ENCODE assay signal across 17 cellular contexts in the genomic region with DNA sequence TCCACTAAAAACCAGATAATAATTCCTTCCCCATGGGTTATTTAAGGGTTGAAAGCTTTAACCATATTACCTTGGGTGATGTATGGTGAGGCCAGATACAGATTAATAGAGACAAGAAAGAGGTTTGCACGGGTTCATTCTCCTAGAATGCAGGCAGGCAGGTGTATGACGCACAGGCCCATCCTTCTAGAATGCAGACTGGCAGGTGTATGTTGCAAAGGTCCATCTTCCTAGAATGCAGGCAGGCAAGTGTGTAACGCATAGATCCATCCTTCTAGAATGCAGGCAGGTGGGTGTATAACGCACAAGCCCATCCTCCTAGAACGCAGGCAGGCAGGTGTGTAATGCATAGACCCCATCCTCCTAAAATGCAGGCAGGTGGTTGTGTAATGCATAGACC. TPM values are rescaled to one million over a fixed set of nuclear protein-coding genes. Genes with fewer than 3 reads are reported as not detected.
A peak's percentile ranks its signal among the peaks of the same experiment; 100 is the strongest.
DNase-seq lines count a peak whose midpoint lies in the region; ATAC-seq and TF ChIP-seq lines count a peak whose summit lies in the region.
"Had no signal": no experiment of that assay in that cellular context is flagged by ENCODE, and none has a peak within 500 bp of the region (broad histone marks: within the 10 kb centered on the region; RNA-seq: fewer than 3 reads in every experiment).

No MANE protein-coding gene starts in this region.

- H3K4me1 Mint-ChIP-seq in activated CD4-positive, alpha-beta T cell treated with anti-CD3 and anti-CD28 coated beads, Interleukin-2, amount 10 ng/mL, durations not matched to agents 24 days and 14 days, result peaks cover 62% of the 10 kb centered on the region
- peaks cover 60% of the 10 kb centered on the region for H3K4me1 Mint-ChIP-seq in activated naive CD8-positive, alpha-beta T cell treated with anti-CD3 and anti-CD28 coated beads, Interleukin-2, amount 10 ng/mL, durations not matched to agents 7 days and 5 days
- peaks cover 45% of the 10 kb centered on the region for H3K4me1 Mint-ChIP-seq in activated naive CD8-positive, alpha-beta T cell treated with anti-CD3 and anti-CD28 coated beads for 36 hours
- peaks cover 30 to 59% (median 52%) of the 10 kb centered on the region in 4 donors for H3K4me1 Mint-ChIP-seq in naive thymus-derived CD8-positive, alpha-beta T cell

- peak overlapping the region; percentile 45; the same call in 1 of the 2 replicates for H2AFZ ChIP-seq in Loucy (ENCODE audit: low read length)
- no peak overlapping the region for H2AFZ ChIP-seq in Karpas-422 (ENCODE audit: low read length)

- no peak overlapping the region for H3K27ac Mint-ChIP-seq in activated CD4-positive, alpha-beta T cell treated with anti-CD3 and anti-CD28 coated beads, Interleukin-2, amount 10 ng/mL, durations not matched to agents 24 days and 14 days
- H3K27ac Mint-ChIP-seq in activated naive CD8-positive, alpha-beta T cell treated with anti-CD3 and anti-CD28 coated beads, Interleukin-2, amount 10 ng/mL, durations not matched to agents 7 days and 5 days, result peak overlapping the region; percentile 82
- H3K27ac Mint-ChIP-seq in activated naive CD8-positive, alpha-beta T cell treated with anti-CD3 and anti-CD28 coated beads for 36 hours, result no peak overlapping the region
- H3K27ac Mint-ChIP-seq in naive thymus-derived CD8-positive, alpha-beta T cell, result peak overlapping the region in 7 of 10 donors; percentile 8 to 98 (median 72)
- H3K27ac Mint-ChIP-seq: HFFc6 had no signal

- ATAC-seq in activated naive CD8-positive, alpha-beta T cell treated with anti-CD3 and anti-CD28 coated beads, Interleukin-2, amount 10 ng/mL, durations not matched to agents 7 days and 5 days (ENCODE audit: low read depth), result no peak
- no peak for ATAC-seq in naive thymus-derived CD8-positive, alpha-beta T cell
- ATAC-seq: PC-3 had no signal

- H3K4me1 ChIP-seq in Loucy (ENCODE audit: insufficient read depth, low read length, poor library complexity, severe bottlenecking) (peaks cover 71% of the 10 kb centered on the region), Karpas-422 (ENCODE audit: low read length) (peaks cover 9% of the 10 kb centered on the region)

- H3K4me3 ChIP-seq in Loucy (ENCODE audit: low read length, poor library complexity, severe bottlenecking) (peak overlapping the region; percentile 61), Karpas-422 (ENCODE audit: low read length) (no peak overlapping the region)

- H3K27me3 ChIP-seq in Loucy (ENCODE audit: insufficient read depth, low read length, poor library complexity, severe bottlenecking) (no peaks in the 10 kb centered on the region), Karpas-422 (ENCODE audit: low read length) (no peaks in the 10 kb centered on the region)

- peak overlapping the region; percentile 60 for H3K9ac ChIP-seq in Loucy (ENCODE audit: low read depth, low read length, poor library complexity, severe bottlenecking)
- no peak overlapping the region for H3K9ac ChIP-seq in Karpas-422 (ENCODE audit: low read length)

- H3K36me3 ChIP-seq in Loucy (ENCODE audit: insufficient read depth, low read length) (no peaks in the 10 kb centered on the region), Karpas-422 (ENCODE audit: insufficient read depth, low read length) (no peaks in the 10 kb centered on the region)

- peaks cover 40% of the 10 kb centered on the region for H3K36me3 Mint-ChIP-seq in activated CD4-positive, alpha-beta T cell treated with anti-CD3 and anti-CD28 coated beads, Interleukin-2, amount 10 ng/mL, durations not matched to agents 24 days and 14 days (ENCODE audit: low read depth)
- H3K36me3 Mint-ChIP-seq in activated naive CD8-positive, alpha-beta T cell treated with anti-CD3 and anti-CD28 coated beads, Interleukin-2, amount 10 ng/mL, durations not matched to agents 7 days and 5 days, result peaks cover 69% of the 10 kb centered on the region
- no peaks in the 10 kb centered on the region for H3K36me3 Mint-ChIP-seq in activated naive CD8-positive, alpha-beta T cell treated with anti-CD3 and anti-CD28 coated beads for 36 hours
- H3K36me3 Mint-ChIP-seq in naive thymus-derived CD8-positive, alpha-beta T cell, result peaks cover 0 to 28% (median 0%) of the 10 kb centered on the region in 3 donors

- intact Hi-C loops in activated CD4-positive, alpha-beta T cell treated with anti-CD3 and anti-CD28 coated beads, Interleukin-2, amount 10 ng/mL, durations not matched to agents 24 days and 14 days (cut with micrococcal nuclease), result no loop called here

- peak overlapping the region; percentile 81 for H3K4me3 Mint-ChIP-seq in activated CD4-positive, alpha-beta T cell treated with anti-CD3 and anti-CD28 coated beads, Interleukin-2, amount 10 ng/mL, durations not matched to agents 24 days and 14 days
- H3K4me3 Mint-ChIP-seq in activated naive CD8-positive, alpha-beta T cell treated with anti-CD3 and anti-CD28 coated beads, Interleukin-2, amount 10 ng/mL, durations not matched to agents 7 days and 5 days, result peak overlapping the region; percentile 90
- H3K4me3 Mint-ChIP-seq in activated naive CD8-positive, alpha-beta T cell treated with anti-CD3 and anti-CD28 coated beads for 36 hours, result no peak overlapping the region
- peak overlapping the region in 1 of 10 donors; percentile 98 for H3K4me3 Mint-ChIP-seq in naive thymus-derived CD8-positive, alpha-beta T cell
- H3K4me3 Mint-ChIP-seq: HFFc6 had no signal

- H3K9me3 ChIP-seq in Loucy (ENCODE audit: insufficient read depth, low read depth, low read length) (no peaks in the 10 kb centered on the region), Karpas-422 (ENCODE audit: low read length) (no peaks in the 10 kb centered on the region)

- POLR2A ChIA-PET in activated naive CD8-positive, alpha-beta T cell treated with anti-CD3 and anti-CD28 coated beads, Interleukin-2, amount 10 ng/mL, durations not matched to agents 7 days and 5 days (lab: Charles Lee), result interaction anchor here (2.5 to 9.1 kb wide), 5 partner anchors 9 to 38 kb away, joined by 7 to 557 read pairs (median 80); a partner anchor contains a TSS
- POLR2A ChIA-PET in naive thymus-derived CD8-positive, alpha-beta T cell (lab: Charles Lee), result no interaction called here

- H4K20me1 ChIP-seq in Loucy (ENCODE audit: insufficient read depth, low read length, poor library complexity, severe bottlenecking) (no peaks in the 10 kb centered on the region), Karpas-422 (ENCODE audit: insufficient read depth, low read depth, low read length) (no peaks in the 10 kb centered on the region)

- no peak for DNase-seq in activated CD4-positive, alpha-beta T cell treated with anti-CD3 and anti-CD28 coated beads, Interleukin-2, amount 10 ng/mL, durations not matched to agents 24 days and 14 days
- no peak for DNase-seq in activated CD4-positive, alpha-beta T cell treated with anti-CD3 and anti-CD28 coated beads for 4 hours
- no peak for DNase-seq in activated naive CD8-positive, alpha-beta T cell treated with anti-CD3 and anti-CD28 coated beads, Interleukin-2, amount 10 ng/mL, durations not matched to agents 7 days and 5 days
- no peak for DNase-seq in activated naive CD8-positive, alpha-beta T cell treated with anti-CD3 and anti-CD28 coated beads for 36 hours
- DNase-seq in naive thymus-derived CD8-positive, alpha-beta T cell, result no peak
- DNase-seq in Karpas-422 (no peak), hippocampal formation (lab: John Stamatoyannopoulos, UW) (no peak)
- DNase-seq: C1 segment of cervical spinal cord, DMS79, HFFc6, NCI-H1694 treated with DMSO at 0.1 percent for 48 hours, NCI-H524, NCI-H82, PC-3, SIG-M5 had no signal

- no peaks in the 10 kb centered on the region for H3K27me3 Mint-ChIP-seq in activated CD4-positive, alpha-beta T cell treated with anti-CD3 and anti-CD28 coated beads, Interleukin-2, amount 10 ng/mL, durations not matched to agents 24 days and 14 days
- no peaks in the 10 kb centered on the region for H3K27me3 Mint-ChIP-seq in activated naive CD8-positive, alpha-beta T cell treated with anti-CD3 and anti-CD28 coated beads, Interleukin-2, amount 10 ng/mL, durations not matched to agents 7 days and 5 days
- H3K27me3 Mint-ChIP-seq in activated naive CD8-positive, alpha-beta T cell treated with anti-CD3 and anti-CD28 coated beads for 36 hours, result no peaks in the 10 kb centered on the region
- no peaks in the 10 kb centered on the region for H3K27me3 Mint-ChIP-seq in naive thymus-derived CD8-positive, alpha-beta T cell

- H3K4me2 ChIP-seq in Loucy (ENCODE audit: low read depth, low read length, poor library complexity, severe bottlenecking) (peak overlapping the region; percentile 80), Karpas-422 (ENCODE audit: low read depth, low read length, poor library complexity, severe bottlenecking) (no peak overlapping the region)

- peaks cover 12% of the 10 kb centered on the region for H3F3A ChIP-seq in Loucy (ENCODE audit: low read depth)

- H3K79me2 ChIP-seq in Loucy (ENCODE audit: insufficient read depth, low read length), result no peaks in the 10 kb centered on the region
- no peaks in the 10 kb centered on the region for H3K79me2 ChIP-seq in Karpas-422 (ENCODE audit: low read length)

- H3K9me3 Mint-ChIP-seq in activated CD4-positive, alpha-beta T cell treated with anti-CD3 and anti-CD28 coated beads, Interleukin-2, amount 10 ng/mL, durations not matched to agents 24 days and 14 days, result no peaks in the 10 kb centered on the region
- H3K9me3 Mint-ChIP-seq in activated naive CD8-positive, alpha-beta T cell treated with anti-CD3 and anti-CD28 coated beads, Interleukin-2, amount 10 ng/mL, durations not matched to agents 7 days and 5 days, result no peaks in the 10 kb centered on the region
- no peaks in the 10 kb centered on the region for H3K9me3 Mint-ChIP-seq in activated naive CD8-positive, alpha-beta T cell treated with anti-CD3 and anti-CD28 coated beads for 36 hours
- no peaks in the 10 kb centered on the region for H3K9me3 Mint-ChIP-seq in naive thymus-derived CD8-positive, alpha-beta T cell

- no peak for TF ChIP-seq CTCF in Loucy (conservative IDR thresholded peaks at IDR 0.05; ENCODE audit: low read length)

- no peak overlapping the region for H3K27ac ChIP-seq in Karpas-422 (ENCODE audit: low read length)
- H3K27ac ChIP-seq: RWPE1 had no signal

- no peaks in the 10 kb centered on the region for H3K9me2 ChIP-seq in Loucy (replicated peaks; ENCODE audit: low read depth, low read length)
- no peaks in the 10 kb centered on the region for H3K9me2 ChIP-seq in Karpas-422 (replicated peaks; ENCODE audit: insufficient read depth, low read length)

RNA-seq across cellular contexts. Expression of a gene that starts 3.9 kb away (rescaled TPM):
- 2.0 and 2.4 TPM in 2 replicates for total RNA-seq in activated CD4-positive, alpha-beta T cell treated with anti-CD3 and anti-CD28 coated beads, Interleukin-2, amount 10 ng/mL, durations not matched to agents 24 days and 14 days
- 100 to 1,000 TPM; 104 to 105 TPM for total RNA-seq in activated naive CD8-positive, alpha-beta T cell treated with anti-CD3 and anti-CD28 coated beads, Interleukin-2, amount 10 ng/mL, durations not matched to agents 7 days and 5 days
- total RNA-seq in activated naive CD8-positive, alpha-beta T cell treated with anti-CD3 and anti-CD28 coated beads for 36 hours, result 10 to 100 TPM in 1 of 2 experiments, 1 to 10 TPM in 1; 9.2 to 10.0 TPM
- 1 to 10 TPM; 4.3 to 5.2 TPM for total RNA-seq in naive thymus-derived CD8-positive, alpha-beta T cell
- polyA plus RNA-seq in naive thymus-derived CD8-positive, alpha-beta T cell, result 10 to 100 TPM in 1 of 3 donors, 1 to 10 TPM in 2; 4.0 to 11.1 (median 6.5) TPM
- total RNA-seq in Karpas-422 (2014; rRNA removed; shearing (Covaris generic); ENCODE audit: low replicate concordance), result 2.7 and 12.4 TPM in 2 replicates
- total RNA-seq: HFFc6 had no signal

RNA-seq across cellular contexts. Expression of a gene that starts 15.8 kb away (rescaled TPM):
- total RNA-seq in activated CD4-positive, alpha-beta T cell treated with anti-CD3 and anti-CD28 coated beads, Interleukin-2, amount 10 ng/mL, durations not matched to agents 24 days and 14 days, result 6.4 and 6.9 TPM in 2 replicates
- total RNA-seq in activated naive CD8-positive, alpha-beta T cell treated with anti-CD3 and anti-CD28 coated beads, Interleukin-2, amount 10 ng/mL, durations not matched to agents 7 days and 5 days, result 100 to 1,000 TPM; 102 to 106 TPM
- 10 to 100 TPM; 11.8 to 13.2 TPM for total RNA-seq in activated naive CD8-positive, alpha-beta T cell treated with anti-CD3 and anti-CD28 coated beads for 36 hours
- total RNA-seq in naive thymus-derived CD8-positive, alpha-beta T cell, result 1 to 10 TPM; 3.0 to 3.4 TPM
- polyA plus RNA-seq in naive thymus-derived CD8-positive, alpha-beta T cell, result 1 to 10 TPM; 4.5 to 7.3 (median 4.6) TPM
- 18.8 and 26.6 TPM in 2 replicates for total RNA-seq in Karpas-422 (2014; rRNA removed; shearing (Covaris generic); ENCODE audit: low replicate concordance)
- total RNA-seq: HFFc6 had no signal

RNA-seq across cellular contexts. Expression of a gene that starts 35.7 kb away (rescaled TPM):
- 22.1 and 23.0 TPM in 2 replicates for total RNA-seq in activated CD4-positive, alpha-beta T cell treated with anti-CD3 and anti-CD28 coated beads, Interleukin-2, amount 10 ng/mL, durations not matched to agents 24 days and 14 days
- total RNA-seq in activated naive CD8-positive, alpha-beta T cell treated with anti-CD3 and anti-CD28 coated beads, Interleukin-2, amount 10 ng/mL, durations not matched to agents 7 days and 5 days, result 10 to 100 TPM; 78.7 to 91.1 TPM
- 10 to 100 TPM; 29.7 to 31.4 TPM for total RNA-seq in activated naive CD8-positive, alpha-beta T cell treated with anti-CD3 and anti-CD28 coated beads for 36 hours
- total RNA-seq in naive thymus-derived CD8-positive, alpha-beta T cell, result 10 to 100 TPM; 39.5 to 42.7 TPM
- polyA plus RNA-seq in naive thymus-derived CD8-positive, alpha-beta T cell, result 10 to 100 TPM; 10.3 to 15.5 (median 15.2) TPM
- 0.07 and 0.29 TPM in 2 replicates for total RNA-seq in Karpas-422 (2014; rRNA removed; shearing (Covaris generic); ENCODE audit: low replicate concordance)
- total RNA-seq: HFFc6 had no signal

Comparison
In these comparisons a context has a peak if more than half of its experiments do, and no peak if none do; other contexts are left out.
1. H3K27ac Mint-ChIP-seq: peak in activated naive CD8-positive, alpha-beta T cell treated with anti-CD3 and anti-CD28 coated beads, Interleukin-2, amount 10 ng/mL, durations not matched to agents 7 days and 5 days (single experiment) and naive thymus-derived CD8-positive, alpha-beta T cell (7 of 10); none in activated CD4-positive, alpha-beta T cell treated with anti-CD3 and anti-CD28 coated beads, Interleukin-2, amount 10 ng/mL, durations not matched to agents 24 days and 14 days (single experiment) and activated naive CD8-positive, alpha-beta T cell treated with anti-CD3 and anti-CD28 coated beads for 36 hours (single experiment).
2. RNA of a gene that starts 35.7 kb away (total RNA-seq): 78.7 to 91.1 TPM in activated naive CD8-positive, alpha-beta T cell treated with anti-CD3 and anti-CD28 coated beads, Interleukin-2, amount 10 ng/mL, durations not matched to agents 7 days and 5 days, 39.5 to 42.7 TPM in naive thymus-derived CD8-positive, alpha-beta T cell, 29.7 to 31.4 TPM in activated naive CD8-positive, alpha-beta T cell treated with anti-CD3 and anti-CD28 coated beads for 36 hours and 22.1 to 23.0 TPM in activated CD4-positive, alpha-beta T cell treated with anti-CD3 and anti-CD28 coated beads, Interleukin-2, amount 10 ng/mL, durations not matched to agents 24 days and 14 days; 0.07 to 0.29 TPM in Karpas-422; every median in the first group is over 10 times any median in the second.